Comparison of ENCODE assay signal across 18 cellular contexts in the genomic region with DNA sequence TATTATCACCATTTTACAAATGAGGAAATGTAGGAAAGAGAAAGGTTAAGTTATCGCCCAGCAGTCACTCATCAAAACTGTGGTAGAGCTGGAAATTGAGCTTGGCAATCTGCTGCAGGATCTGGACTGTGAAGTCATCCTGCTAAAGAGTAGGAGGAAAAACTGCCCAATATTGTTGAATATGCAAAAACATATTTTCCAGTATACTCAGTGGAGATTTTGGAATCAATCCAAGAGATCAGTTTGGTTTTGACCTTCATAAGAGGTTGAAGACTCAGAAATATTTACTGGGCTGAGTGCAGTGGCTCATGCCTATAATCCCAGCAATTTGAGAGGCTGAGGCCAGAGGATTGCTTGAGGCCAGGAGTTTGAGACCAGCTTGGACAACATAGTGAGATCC. TPM values are rescaled to one million over a fixed set of nuclear protein-coding genes. Genes with fewer than 3 reads are reported as not detected.
DNase-seq lines count a peak whose midpoint lies in the region; ATAC-seq and TF ChIP-seq lines count a peak whose summit lies in the region.
"Had no signal": no experiment of that assay in that cellular context is flagged by ENCODE, and none has a peak within 500 bp of the region (broad histone marks: within the 10 kb centered on the region; RNA-seq: fewer than 3 reads in every experiment).

No MANE protein-coding gene starts in this region.

- H2BK20ac ChIP-seq in IMR-90 (ENCODE audit: low read depth, low read length) = no peak overlapping the region

- dilution Hi-C loops in IMR-90 (cut with HindIII; ENCODE audit: low sequenced_read_pairs, unreplicated experiment) = no loop called here

- no peak overlapping the region for H3K18ac ChIP-seq in IMR-90 (ENCODE audit: low read depth, low read length)

- no peak overlapping the region for H2BK15ac ChIP-seq in IMR-90 (ENCODE audit: low read depth, low read length)

- intact Hi-C loops in IMR-90 (cut with micrococcal nuclease) = no loop called here

- H3K14ac ChIP-seq in IMR-90 (replicated peaks; ENCODE audit: low read depth, low read length) = no peak overlapping the region

- no peak overlapping the region for H4K8ac ChIP-seq in IMR-90 (ENCODE audit: low read depth in 2 of 2, low read length in 2 of 2)

- WGBS in IMR-90 (ENCODE audit: extremely low coverage in 2 of 2, insufficient read length in 1 of 2), 2 experiments = no CpG with 5 or more reads among the region's 1 CpG

- no peak overlapping the region for H3K4me2 ChIP-seq in IMR-90 (ENCODE audit: low read depth, low read length)

- H3K9me3 ChIP-seq in IMR-90 (ENCODE audit: control insufficient read depth, insufficient read depth, low read length) = no peaks in the 10 kb centered on the region
- no peaks in the 10 kb centered on the region for H3K9me3 ChIP-seq in adipocyte (ENCODE audit: control insufficient read depth, low read length)
- H3K9me3 ChIP-seq: HAP-1 had no signal

- CTCF ChIA-PET in IMR-90 (lab: Yijun Ruan, JAX) = interaction anchor here (1.0 kb wide), 1 partner anchor 115 kb away, joined by 3 read pairs; no protein-coding TSS in a partner anchor

- H4K20me1 ChIP-seq in IMR-90 (ENCODE audit: insufficient read depth, low read length) = no peaks in the 10 kb centered on the region

- in situ Hi-C loops in IMR-90 (cut with MboI; ENCODE audit: low sequenced_read_pairs) = no loop called here

- H4K91ac ChIP-seq in IMR-90 (ENCODE audit: insufficient read depth, low read depth, low read length) = no peak overlapping the region

- peaks cover 3% of the 10 kb centered on the region for H3K9me1 ChIP-seq in IMR-90 (ENCODE audit: insufficient read depth, low read length)

- no peaks in the 10 kb centered on the region for H3K4me1 ChIP-seq in IMR-90 (ENCODE audit: control insufficient read depth, insufficient read depth, low read length)
- no peaks in the 10 kb centered on the region for H3K4me1 ChIP-seq in adipocyte (ENCODE audit: control insufficient read depth, insufficient read depth, low read length)
- H3K4me1 ChIP-seq: HAP-1 had no signal

- BruUV-seq in IMR-90 (replicated peaks; lab: Mats Ljungman, UMichigan) = no TSS peak

- no peaks in the 10 kb centered on the region for H3K79me1 ChIP-seq in IMR-90 (ENCODE audit: low read depth in 1 of 2, low read length in 2 of 2)

- no peaks in the 10 kb centered on the region for H3K27me3 ChIP-seq in IMR-90 (ENCODE audit: control insufficient read depth, insufficient read depth, low read length)
- no peaks in the 10 kb centered on the region for H3K27me3 ChIP-seq in adipocyte (replicated peaks; ENCODE audit: control insufficient read depth, insufficient read depth, low read length)

- H2AFZ ChIP-seq in IMR-90 (replicated peaks; ENCODE audit: low read length, poor library complexity) = no peak overlapping the region

- H2AK5ac ChIP-seq in IMR-90 (ENCODE audit: low read depth, low read length) = no peak overlapping the region

- DNase-seq in IMR-90 (peak; percentile 62), adipocyte (ENCODE audit: low read depth) (peak; percentile 19), fibroblast of mammary gland (ENCODE audit: low read depth) (peak; percentile 40), stromal cell of bone marrow (ENCODE audit: low read depth) (peak; percentile 61), SKM-1 treated with dmso at 0.1 percent for 144 hours (lab: John Stamatoyannopoulos, UW; ENCODE audit: unreplicated experiment) (no peak), MV-4-11 (lab: John Stamatoyannopoulos, UW) (no peak)
- DNase-seq in activated CD4-positive, alpha-beta T cell treated with anti-CD3 and anti-CD28 coated beads for 1 hour = no peak
- DNase-seq: ACHN, AML-193, DMS79 treated with DMSO at 0.1 percent for 48 hours, GDM1, NCI-H1694 treated with DMSO at 0.1 percent for 48 hours, NCI-H2107, NCI-H510A treated with DMSO at 0.1 percent for 48 hours, NCI-H774, SHP77 had no signal

- no peak overlapping the region for H2AK9ac ChIP-seq in IMR-90 (replicated peaks; ENCODE audit: low read depth, low read length, poor library complexity)

- H3K9ac ChIP-seq in IMR-90 (ENCODE audit: low read depth, low read length) (no peak overlapping the region), adipocyte (ENCODE audit: low read length) (no peak overlapping the region)

- H2BK5ac ChIP-seq in IMR-90 (ENCODE audit: low read depth, low read length, poor library complexity, severe bottlenecking) = no peak overlapping the region

- TF ChIP-seq RAD21 in IMR-90 (IDR thresholded peaks at IDR 0.05; ENCODE audit: low read length) = no peak

- no peak for TF ChIP-seq POLR2A in IMR-90 (IDR thresholded peaks at IDR 0.05; ENCODE audit: low read depth, low read length)

- TF ChIP-seq CTCF in IMR-90 (conservative IDR thresholded peaks at IDR 0.05; ENCODE audit: low read depth, low read length) (no peak), fibroblast of mammary gland (conservative IDR thresholded peaks at IDR 0.05; ENCODE audit: control insufficient read depth, insufficient read depth, low read depth, low read length) (no peak)

- H3K4me3 ChIP-seq in IMR-90 (ENCODE audit: insufficient read depth, low read depth, low read length) (no peak overlapping the region), adipocyte (ENCODE audit: low read length) (no peak overlapping the region), fibroblast of mammary gland (ENCODE audit: control insufficient read depth, low read depth, low read length) (no peak overlapping the region)
- H3K4me3 ChIP-seq: HAP-1 had no signal

- no peak overlapping the region for H3K23ac ChIP-seq in IMR-90 (ENCODE audit: low read depth, low read length)

- POLR2A ChIA-PET in IMR-90 (lab: Charles Lee; ENCODE audit: unreplicated experiment) = interaction anchor here (0.6 kb wide), 1 partner anchor 104 kb away, joined by 3 read pairs; no protein-coding TSS in a partner anchor

- no peak overlapping the region for H3K27ac ChIP-seq in IMR-90 (ENCODE audit: insufficient read depth, low read length)
- H3K27ac ChIP-seq: C4-2B had no signal

- H3K56ac ChIP-seq in IMR-90 (ENCODE audit: extremely low read depth, insufficient read depth, low read length) = no peak overlapping the region

- no peak overlapping the region for H2BK120ac ChIP-seq in IMR-90 (ENCODE audit: low read depth, low read length)

- H3K4ac ChIP-seq in IMR-90 (ENCODE audit: low read depth, low read length) = no peak overlapping the region

- ATAC-seq in IMR-90 (ENCODE audit: low read depth) = no peak

- H4K5ac ChIP-seq in IMR-90 (ENCODE audit: low read depth, low read length) = no peak overlapping the region

- no peaks in the 10 kb centered on the region for H3K36me3 ChIP-seq in IMR-90 (ENCODE audit: control insufficient read depth, insufficient read depth, low read length)
- H3K36me3 ChIP-seq in adipocyte (ENCODE audit: control insufficient read depth, insufficient read depth, low read length, severe bottlenecking) = no peaks in the 10 kb centered on the region
- H3K36me3 ChIP-seq: HAP-1 had no signal

TF ChIP-seq in IMR-90, 13 proteins besides CTCF, POLR2A, EP300 and RAD21:
- TF ChIP-seq MXI1 (IDR thresholded peaks at IDR 0.05; ENCODE audit: borderline replicate concordance, low read depth, low read length) = no peak
- TF ChIP-seq SMC3 (IDR thresholded peaks at IDR 0.05; ENCODE audit: low read depth, low read length) = no peak
- no peak for TF ChIP-seq MAFK (IDR thresholded peaks at IDR 0.05; ENCODE audit: low read depth, low read length)
- TF ChIP-seq NFE2L2 (IDR thresholded peaks at IDR 0.05; ENCODE audit: low read depth, low read length) = no peak
- TF ChIP-seq, protein P1, sequence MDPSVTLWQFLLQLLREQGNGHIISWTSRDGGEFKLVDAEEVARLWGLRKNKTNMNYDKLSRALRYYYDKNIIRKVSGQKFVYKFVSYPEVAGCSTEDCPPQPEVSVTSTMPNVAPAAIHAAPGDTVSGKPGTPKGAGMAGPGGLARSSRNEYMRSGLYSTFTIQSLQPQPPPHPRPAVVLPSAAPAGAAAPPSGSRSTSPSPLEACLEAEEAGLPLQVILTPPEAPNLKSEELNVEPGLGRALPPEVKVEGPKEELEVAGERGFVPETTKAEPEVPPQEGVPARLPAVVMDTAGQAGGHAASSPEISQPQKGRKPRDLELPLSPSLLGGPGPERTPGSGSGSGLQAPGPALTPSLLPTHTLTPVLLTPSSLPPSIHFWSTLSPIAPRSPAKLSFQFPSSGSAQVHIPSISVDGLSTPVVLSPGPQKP (IDR thresholded peaks at IDR 0.05; ENCODE audit: borderline replicate concordance, low read depth, low read length) = no peak
- no peak for TF ChIP-seq CHD1 (IDR thresholded peaks at IDR 0.05; ENCODE audit: low read depth, low read length)
- TF ChIP-seq RFX5 (IDR thresholded peaks at IDR 0.05; ENCODE audit: low read depth, low read length) = no peak
- TF ChIP-seq FOS (IDR thresholded peaks at IDR 0.05; ENCODE audit: low read depth, low read length) = no peak
- TF ChIP-seq, protein P2, sequence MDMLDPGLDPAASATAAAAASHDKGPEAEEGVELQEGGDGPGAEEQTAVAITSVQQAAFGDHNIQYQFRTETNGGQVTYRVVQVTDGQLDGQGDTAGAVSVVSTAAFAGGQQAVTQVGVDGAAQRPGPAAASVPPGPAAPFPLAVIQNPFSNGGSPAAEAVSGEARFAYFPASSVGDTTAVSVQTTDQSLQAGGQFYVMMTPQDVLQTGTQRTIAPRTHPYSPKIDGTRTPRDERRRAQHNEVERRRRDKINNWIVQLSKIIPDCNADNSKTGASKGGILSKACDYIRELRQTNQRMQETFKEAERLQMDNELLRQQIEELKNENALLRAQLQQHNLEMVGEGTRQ (IDR thresholded peaks at IDR 0.05; ENCODE audit: low read depth, low read length) = no peak

RNA-seq across cellular contexts. Expression of a gene that starts 16.9 kb away (rescaled TPM):
- 26.1 and 39.3 TPM in 2 replicates for total RNA-seq in IMR-90 (2012; rRNA removed)
- 5.1 and 5.4 TPM in 2 replicates for polyA plus RNA-seq in IMR-90 (2012; rRNA removed)
- polyA plus RNA-seq in IMR-90 (2012; cell fraction: cytosol; rRNA removed) = 2.0 and 7.1 TPM in 2 replicates
- polyA plus RNA-seq in IMR-90 (2012; cell fraction: nucleus; rRNA removed; ENCODE audit: low replicate concordance) = 1.6 and 13.7 TPM in 2 replicates

Comparison
In these comparisons a context has a peak if more than half of its experiments do, and no peak if none do; other contexts are left out.
1. DNase-seq: peak in IMR-90 (single experiment), adipocyte (single experiment), fibroblast of mammary gland (single experiment) and stromal cell of bone marrow (single experiment); none in SKM-1 treated with dmso at 0.1 percent for 144 hours (single experiment), activated CD4-positive, alpha-beta T cell treated with anti-CD3 and anti-CD28 coated beads for 1 hour (single experiment) and MV-4-11 (single experiment).